Comparison of ENCODE assay signal across 2 cellular contexts in the genomic region with DNA sequence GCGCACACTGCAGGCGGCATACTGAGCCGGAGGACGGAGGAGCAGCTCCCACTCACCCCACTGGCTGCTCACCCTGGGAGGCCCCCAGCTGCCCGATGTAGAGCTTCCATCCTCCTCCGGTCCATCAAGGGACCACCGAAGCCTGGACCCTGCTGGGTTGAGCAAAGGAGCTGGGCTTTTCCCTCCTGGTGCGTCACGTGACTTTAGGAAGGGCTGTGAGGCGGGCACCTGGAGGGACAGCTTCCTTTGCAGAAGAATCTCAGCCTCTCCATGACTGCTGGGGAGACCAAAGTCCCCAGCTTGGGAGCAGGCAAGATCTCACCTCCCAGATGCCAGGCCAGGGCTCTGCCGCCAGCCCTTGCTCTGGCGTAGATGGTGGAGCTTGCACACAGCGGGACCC.
TF ChIP-seq lines count a peak whose summit lies in the region.

No MANE protein-coding gene starts in this region.

TF ChIP-seq in WTC11, 78 proteins besides CTCF, POLR2A, EP300 and RAD21 (continued from another document):
- TF ChIP-seq, protein P1, sequence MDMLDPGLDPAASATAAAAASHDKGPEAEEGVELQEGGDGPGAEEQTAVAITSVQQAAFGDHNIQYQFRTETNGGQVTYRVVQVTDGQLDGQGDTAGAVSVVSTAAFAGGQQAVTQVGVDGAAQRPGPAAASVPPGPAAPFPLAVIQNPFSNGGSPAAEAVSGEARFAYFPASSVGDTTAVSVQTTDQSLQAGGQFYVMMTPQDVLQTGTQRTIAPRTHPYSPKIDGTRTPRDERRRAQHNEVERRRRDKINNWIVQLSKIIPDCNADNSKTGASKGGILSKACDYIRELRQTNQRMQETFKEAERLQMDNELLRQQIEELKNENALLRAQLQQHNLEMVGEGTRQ (CRISPR knock-in tag; IDR thresholded peaks at IDR 0.05), result peak; percentile 64
TF ChIP-seq in WTC11: peak in this region for 1.

TF ChIP-seq in K562, 482 proteins besides CTCF, POLR2A, EP300 and RAD21 (continued from another document):
- TF ChIP-seq, protein P2, sequence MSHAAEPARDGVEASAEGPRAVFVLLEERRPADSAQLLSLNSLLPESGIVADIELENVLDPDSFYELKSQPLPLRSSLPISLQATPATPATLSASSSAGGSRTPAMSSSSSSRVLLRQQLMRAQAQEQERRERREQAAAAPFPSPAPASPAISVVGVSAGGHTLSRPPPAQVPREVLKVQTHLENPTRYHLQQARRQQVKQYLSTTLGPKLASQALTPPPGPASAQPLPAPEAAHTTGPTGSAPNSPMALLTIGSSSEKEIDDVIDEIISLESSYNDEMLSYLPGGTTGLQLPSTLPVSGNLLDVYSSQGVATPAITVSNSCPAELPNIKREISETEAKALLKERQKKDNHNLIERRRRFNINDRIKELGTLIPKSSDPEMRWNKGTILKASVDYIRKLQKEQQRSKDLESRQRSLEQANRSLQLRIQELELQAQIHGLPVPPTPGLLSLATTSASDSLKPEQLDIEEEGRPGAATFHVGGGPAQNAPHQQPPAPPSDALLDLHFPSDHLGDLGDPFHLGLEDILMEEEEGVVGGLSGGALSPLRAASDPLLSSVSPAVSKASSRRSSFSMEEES (CRISPR knock-in tag; IDR thresholded peaks at IDR 0.05), result peak; percentile 71
- TF ChIP-seq, protein P3, sequence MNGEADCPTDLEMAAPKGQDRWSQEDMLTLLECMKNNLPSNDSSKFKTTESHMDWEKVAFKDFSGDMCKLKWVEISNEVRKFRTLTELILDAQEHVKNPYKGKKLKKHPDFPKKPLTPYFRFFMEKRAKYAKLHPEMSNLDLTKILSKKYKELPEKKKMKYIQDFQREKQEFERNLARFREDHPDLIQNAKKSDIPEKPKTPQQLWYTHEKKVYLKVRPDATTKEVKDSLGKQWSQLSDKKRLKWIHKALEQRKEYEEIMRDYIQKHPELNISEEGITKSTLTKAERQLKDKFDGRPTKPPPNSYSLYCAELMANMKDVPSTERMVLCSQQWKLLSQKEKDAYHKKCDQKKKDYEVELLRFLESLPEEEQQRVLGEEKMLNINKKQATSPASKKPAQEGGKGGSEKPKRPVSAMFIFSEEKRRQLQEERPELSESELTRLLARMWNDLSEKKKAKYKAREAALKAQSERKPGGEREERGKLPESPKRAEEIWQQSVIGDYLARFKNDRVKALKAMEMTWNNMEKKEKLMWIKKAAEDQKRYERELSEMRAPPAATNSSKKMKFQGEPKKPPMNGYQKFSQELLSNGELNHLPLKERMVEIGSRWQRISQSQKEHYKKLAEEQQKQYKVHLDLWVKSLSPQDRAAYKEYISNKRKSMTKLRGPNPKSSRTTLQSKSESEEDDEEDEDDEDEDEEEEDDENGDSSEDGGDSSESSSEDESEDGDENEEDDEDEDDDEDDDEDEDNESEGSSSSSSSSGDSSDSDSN (IDR thresholded peaks at IDR 0.05; ENCODE audit: borderline replicate concordance in 1 of 2, low read depth in 2 of 2, low read length in 2 of 2), result no peak
- TF ChIP-seq CBX1 (IDR thresholded peaks at IDR 0.05; ENCODE audit: low read depth) (no peak), DPF2 (IDR thresholded peaks at IDR 0.05) (no peak), CTBP1 (IDR thresholded peaks at IDR 0.05; ENCODE audit: borderline replicate concordance) (no peak), HCFC1 (IDR thresholded peaks at IDR 0.05; ENCODE audit: low read depth, low read length) (no peak)
- TF ChIP-seq, protein P1 (CRISPR knock-in tag; IDR thresholded peaks at IDR 0.05), result peak; percentile 36; the same call in 1 of the 2 replicates
- TF ChIP-seq, protein P4, sequence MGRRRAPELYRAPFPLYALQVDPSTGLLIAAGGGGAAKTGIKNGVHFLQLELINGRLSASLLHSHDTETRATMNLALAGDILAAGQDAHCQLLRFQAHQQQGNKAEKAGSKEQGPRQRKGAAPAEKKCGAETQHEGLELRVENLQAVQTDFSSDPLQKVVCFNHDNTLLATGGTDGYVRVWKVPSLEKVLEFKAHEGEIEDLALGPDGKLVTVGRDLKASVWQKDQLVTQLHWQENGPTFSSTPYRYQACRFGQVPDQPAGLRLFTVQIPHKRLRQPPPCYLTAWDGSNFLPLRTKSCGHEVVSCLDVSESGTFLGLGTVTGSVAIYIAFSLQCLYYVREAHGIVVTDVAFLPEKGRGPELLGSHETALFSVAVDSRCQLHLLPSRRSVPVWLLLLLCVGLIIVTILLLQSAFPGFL (CRISPR knock-in tag; IDR thresholded peaks at IDR 0.05), result no peak
